8 cellular contexts compared by ENCODE assay signal in genomic region chr11:108222686-108223448, GRCh38. TPM values are rescaled to one million over a fixed set of nuclear protein-coding genes. Genes with fewer than 3 reads are reported as not detected.
DNase-seq lines count a peak whose midpoint lies in the region; ATAC-seq and TF ChIP-seq lines count a peak whose summit lies in the region.

Gene ATM, plus strand, starts transcription at chr11:108223067. Its CDS starts 4,558 bp downstream, at chr11:108227625.

- intact Hi-C loops in lower leg skin (cut with DNase I; ENCODE audit: low total_unique reads), result no loop called here

- no peaks in the 10 kb centered on the region for H3K27me3 ChIP-seq in CD4-positive, CD25-positive, alpha-beta regulatory T cell (ENCODE audit: control insufficient read depth, insufficient read depth, low read length)
- H3K27me3 ChIP-seq in duodenal mucosa (ENCODE audit: control insufficient read depth in 1 of 2, insufficient read depth in 2 of 2, low read length in 2 of 2), result no peaks in the 10 kb centered on the region

- 0% methylated on average over 60 to 63 of the region's 64 CpGs for WGBS in lower leg skin, 2 donors

- peak within 1 kb of the TSS; percentile 99 for H3K4me3 ChIP-seq in CD4-positive, CD25-positive, alpha-beta regulatory T cell (ENCODE audit: low read depth, low read length)
- H3K4me3 ChIP-seq in duodenal mucosa (ENCODE audit: low read depth in 1 of 2, low read length in 2 of 2), result peak within 1 kb of the TSS; percentile 95 to 99
- peak within 1 kb of the TSS; percentile 60 for H3K4me3 ChIP-seq in lower leg skin (ENCODE audit: low read depth, poor library complexity, severe bottlenecking)

- no peak within 1 kb of the TSS for H3K4me3 Mint-ChIP-seq in CD4-positive, CD25-positive, alpha-beta regulatory T cell

- no peaks in the 10 kb centered on the region for H3K9me3 ChIP-seq in CD4-positive, CD25-positive, alpha-beta regulatory T cell (ENCODE audit: control insufficient read depth in 2 of 2, low read length in 2 of 2)
- no peaks in the 10 kb centered on the region for H3K9me3 ChIP-seq in duodenal mucosa (ENCODE audit: control insufficient read depth in 1 of 2, low read length in 2 of 2)

- no peaks in the 10 kb centered on the region for H3K27me3 Mint-ChIP-seq in CD4-positive, CD25-positive, alpha-beta regulatory T cell

- TF ChIP-seq POLR2A in lower leg skin (IDR thresholded peaks at IDR 0.05), result peak in 1 of 2 donors; percentile 47

- peaks cover 13% of the 10 kb centered on the region for H3K36me3 Mint-ChIP-seq in CD4-positive, CD25-positive, alpha-beta regulatory T cell

- peaks cover 29 to 61% (median 51%) of the 10 kb centered on the region in 4 donors for H3K4me1 Mint-ChIP-seq in CD4-positive, CD25-positive, alpha-beta regulatory T cell

- H3K36me3 ChIP-seq in CD4-positive, CD25-positive, alpha-beta regulatory T cell (ENCODE audit: control insufficient read depth, insufficient read depth, low read length), result peaks cover 11% of the 10 kb centered on the region
- no peaks in the 10 kb centered on the region for H3K36me3 ChIP-seq in duodenal mucosa (ENCODE audit: control insufficient read depth in 1 of 2, insufficient read depth in 2 of 2, low read length in 2 of 2)

- peak; percentile 80 to 86 for ATAC-seq in CD4-positive, CD25-positive, alpha-beta regulatory T cell (ENCODE audit: low read depth in 2 of 2)
- peak; percentile 80 for ATAC-seq in GM19395 (IDR thresholded peaks at IDR 0.05; ENCODE audit: unreplicated experiment)
- peak; percentile 70 for ATAC-seq in HG03565 (IDR thresholded peaks at IDR 0.05; ENCODE audit: unreplicated experiment)

- H3K27ac ChIP-seq in CD4-positive, CD25-positive, alpha-beta regulatory T cell (ENCODE audit: insufficient read depth, low read length, poor library complexity, severe bottlenecking), result peak within 1 kb of the TSS; percentile 99
- peak within 1 kb of the TSS; percentile 94 for H3K27ac ChIP-seq in duodenal mucosa (ENCODE audit: low read depth, low read length)

- H3K9me3 Mint-ChIP-seq in CD4-positive, CD25-positive, alpha-beta regulatory T cell, result no peaks in the 10 kb centered on the region

- peak within 1 kb of the TSS; percentile 92 to 98 for H3K9ac ChIP-seq in duodenal mucosa (ENCODE audit: low read depth in 1 of 2, low read length in 2 of 2)

- H3K27ac Mint-ChIP-seq in CD4-positive, CD25-positive, alpha-beta regulatory T cell, result no peak within 1 kb of the TSS

- TF ChIP-seq CTCF in lower leg skin (IDR thresholded peaks at IDR 0.05), result no peak

- H3K4me1 ChIP-seq in CD4-positive, CD25-positive, alpha-beta regulatory T cell (ENCODE audit: control insufficient read depth, insufficient read depth, low read length, poor library complexity, severe bottlenecking), result peaks cover 68% of the 10 kb centered on the region
- H3K4me1 ChIP-seq in duodenal mucosa (ENCODE audit: control insufficient read depth in 1 of 2, insufficient read depth in 2 of 2, low read length in 2 of 2), result peaks cover 21 to 30% of the 10 kb centered on the region in 2 donors

- DNase-seq in CD4-positive, CD25-positive, alpha-beta regulatory T cell, result peak; percentile 98
- DNase-seq in NCI-H748 treated with DMSO at 0.1 percent for 48 hours (lab: John Stamatoyannopoulos, UW), result peak; percentile 98
- DNase-seq in activated CD4-positive, alpha-beta T cell treated with anti-CD3 and anti-CD28 coated beads, Interleukin-2, amount 50 U/mL, for 4 hours, result peak; percentile 97
- DNase-seq in lower leg skin (ENCODE audit: low spot score in 2 of 2), result peak; percentile 99 to 100
- DNase-seq in stimulated activated CD4-positive, alpha-beta T cell treated with anti-CD3 and anti-CD28 coated beads, Interleukin-4, amount 100 ng/mL, for 48 hours (ENCODE audit: low read depth in 2 of 2), result peak; percentile 94 to 98

RNA-seq across cellular contexts. Expression of gene ATM, which starts in this region (rescaled TPM):
- 194 TPM for total RNA-seq in CD4-positive, CD25-positive, alpha-beta regulatory T cell
- polyA plus RNA-seq in CD4-positive, CD25-positive, alpha-beta regulatory T cell, result 10 to 100 TPM; 30.4 to 55.4 (median 49.3) TPM
- 10 to 100 TPM; 18.4 to 44.9 (median 33.3) TPM for total RNA-seq in lower leg skin

Comparison
In these comparisons a context has a peak if more than half of its experiments do, and no peak if none do; other contexts are left out.
1. Peak in every context shown above with its lines: DNase-seq, ATAC-seq, H3K4me3 ChIP-seq and H3K27ac ChIP-seq.